Comparison of ENCODE assay signal across 7 cellular contexts in the genomic region with DNA sequence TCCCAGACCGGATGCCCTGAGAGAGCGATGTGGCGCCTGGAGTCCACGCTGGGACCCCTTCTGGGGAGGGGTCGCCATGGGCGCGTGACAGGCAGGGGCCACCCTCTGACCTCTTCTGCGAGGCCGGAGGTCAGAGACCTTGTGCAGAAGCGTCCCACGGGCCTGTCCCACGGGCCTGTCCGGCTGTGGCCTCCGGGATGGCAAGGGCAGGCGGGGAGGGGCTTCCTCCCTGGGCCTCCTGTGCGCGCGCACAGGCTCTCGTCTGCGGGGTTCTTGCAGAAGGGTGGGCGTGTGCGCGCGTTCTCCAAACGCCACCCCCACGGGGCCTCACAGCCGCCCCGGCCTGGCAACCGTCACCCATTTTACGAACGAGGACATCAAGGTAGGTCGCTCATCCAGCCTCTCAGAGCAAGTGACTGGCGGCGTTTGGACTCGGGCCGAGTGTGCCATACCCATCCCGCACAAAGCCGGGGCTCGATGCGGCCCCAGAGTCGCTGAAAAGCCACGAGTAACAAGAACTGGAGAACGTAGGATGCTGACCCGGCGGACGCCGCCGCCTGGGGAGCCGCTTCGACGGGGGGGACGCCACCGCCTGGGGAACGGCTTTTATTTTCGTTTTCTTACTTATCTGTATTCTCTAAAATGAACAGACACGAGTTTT. TPM values are rescaled to one million over a fixed set of nuclear protein-coding genes. Genes with fewer than 3 reads are reported as not detected.
DNase-seq lines count a peak whose midpoint lies in the region; ATAC-seq and TF ChIP-seq lines count a peak whose summit lies in the region.

No MANE protein-coding gene starts in this region.

- peak overlapping the region; percentile 83 for H3K4me2 ChIP-seq in neural progenitor cell

- no peaks in the 10 kb centered on the region for H3K36me3 ChIP-seq in neural progenitor cell

- H3K9me3 ChIP-seq in neural progenitor cell (ENCODE audit: low read depth) = no peaks in the 10 kb centered on the region
- no peaks in the 10 kb centered on the region for H3K9me3 ChIP-seq in CD4-positive, alpha-beta T cell (ENCODE audit: control insufficient read depth, low read length)

- H3F3A ChIP-seq in neural progenitor cell (ENCODE audit: low read depth) = peaks cover 8% of the 10 kb centered on the region

- H4K20me1 ChIP-seq in neural progenitor cell (ENCODE audit: low read depth) = peaks cover 21% of the 10 kb centered on the region

- H3K27ac Mint-ChIP-seq in neural progenitor cell (no peak overlapping the region), endothelial cell (ENCODE audit: unreplicated experiment) (no peak overlapping the region)
- no peak overlapping the region for H3K27ac Mint-ChIP-seq in CD4-positive, alpha-beta T cell

- no peaks in the 10 kb centered on the region for H3K36me3 Mint-ChIP-seq in neural progenitor cell
- no peaks in the 10 kb centered on the region for H3K36me3 Mint-ChIP-seq in CD4-positive, alpha-beta T cell (ENCODE audit: low read depth)
- no peaks in the 10 kb centered on the region for H3K36me3 Mint-ChIP-seq in endothelial cell (ENCODE audit: low read depth, unreplicated experiment)

- intact Hi-C loops in CD4-positive, alpha-beta T cell (cut with DNase I, micrococcal nuclease) = no loop called here

- H3K4me1 Mint-ChIP-seq in neural progenitor cell = no peaks in the 10 kb centered on the region
- no peaks in the 10 kb centered on the region for H3K4me1 Mint-ChIP-seq in CD4-positive, alpha-beta T cell (ENCODE audit: low read depth)
- H3K4me1 Mint-ChIP-seq in endothelial cell (ENCODE audit: unreplicated experiment) = peaks cover 6% of the 10 kb centered on the region

- no peak overlapping the region for H3K27ac ChIP-seq in neural progenitor cell
- no peak overlapping the region for H3K27ac ChIP-seq in CD4-positive, alpha-beta T cell (ENCODE audit: low read depth, low read length)

- peaks cover 4% of the 10 kb centered on the region for H3K4me1 ChIP-seq in neural progenitor cell

- TF ChIP-seq CTCF in neural progenitor cell (IDR thresholded peaks at IDR 0.05) (no peak), endothelial cell (IDR thresholded peaks at IDR 0.05; ENCODE audit: unreplicated experiment) (no peak)
- TF ChIP-seq CTCF in CD4-positive, alpha-beta T cell (IDR thresholded peaks at IDR 0.05) = no peak

- peaks cover 28% of the 10 kb centered on the region for H3K27me3 Mint-ChIP-seq in neural progenitor cell (ENCODE audit: insufficient read depth, low read depth)
- H3K27me3 Mint-ChIP-seq in CD4-positive, alpha-beta T cell = peaks cover 51% of the 10 kb centered on the region
- peaks cover 23% of the 10 kb centered on the region for H3K27me3 Mint-ChIP-seq in endothelial cell (ENCODE audit: unreplicated experiment)

- no peak overlapping the region for H3K4me3 Mint-ChIP-seq in neural progenitor cell
- H3K4me3 Mint-ChIP-seq in CD4-positive, alpha-beta T cell = no peak overlapping the region
- no peak overlapping the region for H3K4me3 Mint-ChIP-seq in endothelial cell (ENCODE audit: unreplicated experiment)

- H3K9me3 Mint-ChIP-seq in neural progenitor cell (no peaks in the 10 kb centered on the region), endothelial cell (ENCODE audit: unreplicated experiment) (no peaks in the 10 kb centered on the region)
- H3K9me3 Mint-ChIP-seq in CD4-positive, alpha-beta T cell = no peaks in the 10 kb centered on the region

- H3K79me2 ChIP-seq in neural progenitor cell (ENCODE audit: low read depth) = no peaks in the 10 kb centered on the region

- peak; percentile 21 for ATAC-seq in GM18520 (IDR thresholded peaks at IDR 0.05; ENCODE audit: unreplicated experiment)
- ATAC-seq in HG03196 (IDR thresholded peaks at IDR 0.05; ENCODE audit: unreplicated experiment) = peak; percentile 25
- ATAC-seq in CD4-positive, alpha-beta T cell (ENCODE audit: poor library complexity) = no peak

- peak overlapping the region; percentile 75 for H3K4me3 ChIP-seq in neural progenitor cell

- H2AFZ ChIP-seq in neural progenitor cell (replicated peaks) = peak overlapping the region; percentile 91

- H3K9ac ChIP-seq in neural progenitor cell = no peak overlapping the region

- CTCF ChIA-PET in CD4-positive, alpha-beta T cell (lab: Charles Lee) = no interaction called here

- H3K27me3 ChIP-seq in neural progenitor cell = peaks cover 68% of the 10 kb centered on the region
- H3K27me3 ChIP-seq in CD4-positive, alpha-beta T cell (ENCODE audit: control insufficient read depth, insufficient read depth, low read length) = peaks cover 53% of the 10 kb centered on the region

- POLR2A ChIA-PET in CD4-positive, alpha-beta T cell (lab: Charles Lee) = no interaction called here

- DNase-seq in astrocyte of the hippocampus (ENCODE audit: low read depth, low spot score) (peak; percentile 58), neural progenitor cell (ENCODE audit: low spot score) (no peak), SW 1271 (lab: John Stamatoyannopoulos, UW) (no peak), endothelial cell (ENCODE audit: low spot score) (no peak)
- DNase-seq in CD4-positive, alpha-beta T cell = no peak

RNA-seq across cellular contexts. Expression of a gene that starts 0.9 kb away (rescaled TPM):
- total RNA-seq in neural progenitor cell (ENCODE audit: low replicate concordance) (0.34 and 0.68 TPM in 2 replicates), endothelial cell (ENCODE audit: unreplicated experiment) (8.7 TPM)
- total RNA-seq in CD4-positive, alpha-beta T cell = under 1 TPM; 0.45 to 0.63 TPM

RNA-seq across cellular contexts. Expression of a gene that starts 51.0 kb away (rescaled TPM):
- 60.8 and 65.3 TPM in 2 replicates for total RNA-seq in neural progenitor cell (ENCODE audit: low replicate concordance)
- 10 to 100 TPM; 36.9 to 38.1 TPM for total RNA-seq in CD4-positive, alpha-beta T cell
- 101 TPM for total RNA-seq in endothelial cell (ENCODE audit: unreplicated experiment)
